ENCODE assay signal across 13 cellular contexts in genomic region chr2:78553866-78554647, GRCh38.
A peak's percentile ranks its signal among the peaks of the same experiment; 100 is the strongest.
DNase-seq lines count a peak whose midpoint lies in the region; TF ChIP-seq lines count a peak whose summit lies in the region.
"Had no signal": no experiment of that assay in that cellular context is flagged by ENCODE, and none has a peak within 500 bp of the region (broad histone marks: within the 10 kb centered on the region; RNA-seq: fewer than 3 reads in every experiment).

No MANE protein-coding gene starts in this region.

- peaks cover 11% of the 10 kb centered on the region; the same call in 1 of the 2 replicates for H3K4me1 ChIP-seq in BE2C
- H3K4me1 ChIP-seq in trophoblast cell (ENCODE audit: control insufficient read depth in 1 of 2, insufficient read depth in 2 of 2, low read length in 2 of 2), result no peaks in the 10 kb centered on the region
- H3K4me1 ChIP-seq in mammary epithelial cell (ENCODE audit: insufficient read depth, low read length), result no peaks in the 10 kb centered on the region
- H3K4me1 ChIP-seq: BLaER1 had no signal

- H3K4me3 ChIP-seq in BE2C (ENCODE audit: low read depth, low read length) (peak overlapping the region; percentile 42), trophoblast cell (ENCODE audit: low read depth, low read length) (no peak overlapping the region), mammary epithelial cell (replicated peaks in 1 of 3; ENCODE audit: insufficient read depth in 1 of 3, low read depth in 2 of 3, low read length in 3 of 3) (no peak overlapping the region)
- H3K4me3 ChIP-seq: BLaER1, GM23338 had no signal

- no peak overlapping the region for H2AK5ac ChIP-seq in trophoblast cell (ENCODE audit: low read length)

- H4K8ac ChIP-seq in trophoblast cell (ENCODE audit: low read depth, low read length), result no peak overlapping the region

- dilution Hi-C loops in mammary epithelial cell (cut with HindIII; ENCODE audit: low sequenced_read_pairs), result no loop called here

- H3K4me1 Mint-ChIP-seq in activated naive CD4-positive, alpha-beta T cell treated with anti-CD3 and anti-CD28 coated beads for 36 hours (ENCODE audit: low read depth), result no peaks in the 10 kb centered on the region
- H3K4me1 Mint-ChIP-seq: GM23338 had no signal

- H4K91ac ChIP-seq in trophoblast cell (ENCODE audit: low read depth, low read length), result no peak overlapping the region

- no peaks in the 10 kb centered on the region for H3K9me3 ChIP-seq in BE2C
- H3K9me3 ChIP-seq in trophoblast cell (ENCODE audit: insufficient read depth, low read depth, low read length), result no peaks in the 10 kb centered on the region
- H3K9me3 ChIP-seq in mammary epithelial cell (replicated peaks; ENCODE audit: insufficient read depth, low read length), result no peaks in the 10 kb centered on the region

- H3K27me3 Mint-ChIP-seq in activated naive CD4-positive, alpha-beta T cell treated with anti-CD3 and anti-CD28 coated beads for 36 hours (ENCODE audit: low read depth), result no peaks in the 10 kb centered on the region

- peak overlapping the region; percentile 27 for H3K27ac ChIP-seq in trophoblast cell (ENCODE audit: low read depth, low read length)
- H3K27ac ChIP-seq in mammary epithelial cell (ENCODE audit: insufficient read depth, low read depth, low read length), result no peak overlapping the region
- H3K27ac ChIP-seq: 22Rv1, BLaER1 had no signal

- no peak overlapping the region for H2BK120ac ChIP-seq in trophoblast cell (ENCODE audit: insufficient read depth, low read length, poor library complexity)

- DNase-seq in BE2C, result peak; percentile 60
- peak; percentile 100 for DNase-seq in SK-N-DZ (ENCODE audit: low spot score)
- peak; percentile 10 for DNase-seq in left kidney (ENCODE audit: low read depth, low spot score)
- no peak for DNase-seq in trophoblast cell
- no peak for DNase-seq in mammary epithelial cell
- DNase-seq in D341Med (ENCODE audit: low spot score), result no peak
- DNase-seq in activated naive CD4-positive, alpha-beta T cell treated with anti-CD3 and anti-CD28 coated beads for 36 hours, result no peak
- no peak for DNase-seq in stimulated activated CD8-positive, alpha-beta memory T cell treated with anti-CD3 and anti-CD28 coated beads, Interleukin-4, amount 100 ng/mL, for 48 hours
- DNase-seq: DMS 273 treated with DMSO at 0.1 percent for 48 hours, H7 had no signal

- H3K4me2 ChIP-seq in trophoblast cell (ENCODE audit: low read length), result peak overlapping the region; percentile 39
- no peak overlapping the region for H3K4me2 ChIP-seq in mammary epithelial cell (ENCODE audit: insufficient read depth, low read depth, low read length)
- H3K4me2 ChIP-seq: BLaER1, GM23338 had no signal

- H3K79me1 ChIP-seq in trophoblast cell (ENCODE audit: low read length), result no peaks in the 10 kb centered on the region

- in situ Hi-C loops in mammary epithelial cell (cut with MboI; ENCODE audit: low sequenced_read_pairs in 2 of 2), result no loop called here

- H2AFZ ChIP-seq in trophoblast cell (ENCODE audit: insufficient read depth, low read length, poor library complexity) (no peak overlapping the region), mammary epithelial cell (ENCODE audit: low read depth, low read length) (no peak overlapping the region)
- H2AFZ ChIP-seq: GM23338 had no signal

- no peak overlapping the region for H3K18ac ChIP-seq in trophoblast cell (ENCODE audit: low read length)

- no peak overlapping the region for H3K14ac ChIP-seq in trophoblast cell (ENCODE audit: low read length)

- no peaks in the 10 kb centered on the region for H3K36me3 Mint-ChIP-seq in activated naive CD4-positive, alpha-beta T cell treated with anti-CD3 and anti-CD28 coated beads for 36 hours (ENCODE audit: low read depth)

- no peak overlapping the region for H2BK12ac ChIP-seq in trophoblast cell (ENCODE audit: low read length)

- H3K27ac Mint-ChIP-seq in activated naive CD4-positive, alpha-beta T cell treated with anti-CD3 and anti-CD28 coated beads for 36 hours, result no peak overlapping the region
- H3K27ac Mint-ChIP-seq: GM23338 had no signal

- BruUV-seq in mammary epithelial cell (replicated peaks; lab: Mats Ljungman, UMichigan), result no TSS peak

- H3K27me3 ChIP-seq in BE2C (no peaks in the 10 kb centered on the region), trophoblast cell (ENCODE audit: insufficient read depth, low read length) (no peaks in the 10 kb centered on the region), mammary epithelial cell (ENCODE audit: insufficient read depth, low read length) (no peaks in the 10 kb centered on the region)
- H3K27me3 ChIP-seq: BLaER1 had no signal

- no peak overlapping the region for H4K12ac ChIP-seq in trophoblast cell (ENCODE audit: low read depth, low read length)

- H3K4ac ChIP-seq in trophoblast cell (ENCODE audit: low read depth, low read length), result no peak overlapping the region

- peaks cover 11% of the 10 kb centered on the region for H3K9me3 Mint-ChIP-seq in activated naive CD4-positive, alpha-beta T cell treated with anti-CD3 and anti-CD28 coated beads for 36 hours

- no peaks in the 10 kb centered on the region for H3K79me2 ChIP-seq in trophoblast cell (ENCODE audit: control insufficient read depth, insufficient read depth, low read length, poor library complexity)
- no peaks in the 10 kb centered on the region for H3K79me2 ChIP-seq in mammary epithelial cell (ENCODE audit: insufficient read depth, low read length)

- H3K36me3 ChIP-seq in BE2C (no peaks in the 10 kb centered on the region), trophoblast cell (ENCODE audit: control insufficient read depth in 1 of 2, insufficient read depth in 2 of 2, low read length in 2 of 2) (no peaks in the 10 kb centered on the region), mammary epithelial cell (ENCODE audit: insufficient read depth, low read length) (no peaks in the 10 kb centered on the region)
- H3K36me3 ChIP-seq: BLaER1 had no signal

- no peak overlapping the region for H2BK5ac ChIP-seq in trophoblast cell (ENCODE audit: low read depth, low read length, poor library complexity)

- TF ChIP-seq CTCF in BE2C (IDR thresholded peaks at IDR 0.05; ENCODE audit: low read depth, low read length) (no peak), mammary epithelial cell (conservative IDR thresholded peaks at IDR 0.05 in 1 of 2, IDR thresholded peaks at IDR 0.05 in 1 of 2; ENCODE audit: extremely low read depth in 1 of 2, insufficient read depth in 1 of 2, low read depth in 1 of 2, low read length in 2 of 2) (no peak)

- intact Hi-C loops in mammary epithelial cell (cut with micrococcal nuclease), result no loop called here
- intact Hi-C loops in activated naive CD4-positive, alpha-beta T cell treated with anti-CD3 and anti-CD28 coated beads for 36 hours (cut with micrococcal nuclease), result no loop called here

- H3K9ac ChIP-seq in trophoblast cell (ENCODE audit: low read length) (no peak overlapping the region), mammary epithelial cell (ENCODE audit: insufficient read depth, low read length) (no peak overlapping the region)
- H3K9ac ChIP-seq: BLaER1 had no signal

- CTCF ChIA-PET in mammary epithelial cell (lab: Charles Lee; ENCODE audit: low non-redundant PET), result no interaction called here
- CTCF ChIA-PET in activated naive CD4-positive, alpha-beta T cell treated with anti-CD3 and anti-CD28 coated beads for 36 hours (lab: Charles Lee), result no interaction called here

- no peaks in the 10 kb centered on the region for H4K20me1 ChIP-seq in mammary epithelial cell (ENCODE audit: insufficient read depth, low read length)
- H4K20me1 ChIP-seq: BLaER1 had no signal

- H3K4me3 Mint-ChIP-seq in activated naive CD4-positive, alpha-beta T cell treated with anti-CD3 and anti-CD28 coated beads for 36 hours, result no peak overlapping the region
- H3K4me3 Mint-ChIP-seq: GM23338 had no signal

- no peak overlapping the region for H3K23ac ChIP-seq in trophoblast cell (ENCODE audit: low read length)

- no CpG with 5 or more reads among the region's 3 CpGs for WGBS in trophoblast cell (ENCODE audit: extremely low coverage, insufficient coverage, insufficient read length)
- 0% methylated on average over 3 of the region's 3 CpGs for WGBS in mammary epithelial cell (ENCODE audit: low coverage, missing lambda C conversion rate)

Comparison
In these comparisons a context has a peak if more than half of its experiments do, and no peak if none do; other contexts are left out.
1. DNase-seq: peak in BE2C (single experiment), SK-N-DZ (single experiment) and left kidney (single experiment); none in trophoblast cell (0 of 2), mammary epithelial cell (single experiment), D341Med (single experiment), activated naive CD4-positive, alpha-beta T cell treated with anti-CD3 and anti-CD28 coated beads for 36 hours (single experiment) and stimulated activated CD8-positive, alpha-beta memory T cell treated with anti-CD3 and anti-CD28 coated beads, Interleukin-4, amount 100 ng/mL, for 48 hours (single experiment).